1 cellular context compared by ENCODE assay signal in genomic region chr2:72141032-72141645, GRCh38.
TF ChIP-seq lines count a peak whose summit lies in the region.

No MANE protein-coding gene starts in this region.

TF ChIP-seq in SK-N-SH, 30 proteins besides CTCF, POLR2A, EP300 and RAD21 (continued from another document):
- TF ChIP-seq FOXM1 (IDR thresholded peaks at IDR 0.05; ENCODE audit: low read depth) (no peak), YY1 (IDR thresholded peaks at IDR 0.05; ENCODE audit: low read depth) (no peak), RXRA (IDR thresholded peaks at IDR 0.05; ENCODE audit: borderline replicate concordance, low read depth) (no peak)
- TF ChIP-seq, protein P1, sequence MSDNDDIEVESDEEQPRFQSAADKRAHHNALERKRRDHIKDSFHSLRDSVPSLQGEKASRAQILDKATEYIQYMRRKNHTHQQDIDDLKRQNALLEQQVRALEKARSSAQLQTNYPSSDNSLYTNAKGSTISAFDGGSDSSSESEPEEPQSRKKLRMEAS (IDR thresholded peaks at IDR 0.05; ENCODE audit: low read depth) = no peak
